ENCODE assay signal across 9 cellular contexts in the genomic region with DNA sequence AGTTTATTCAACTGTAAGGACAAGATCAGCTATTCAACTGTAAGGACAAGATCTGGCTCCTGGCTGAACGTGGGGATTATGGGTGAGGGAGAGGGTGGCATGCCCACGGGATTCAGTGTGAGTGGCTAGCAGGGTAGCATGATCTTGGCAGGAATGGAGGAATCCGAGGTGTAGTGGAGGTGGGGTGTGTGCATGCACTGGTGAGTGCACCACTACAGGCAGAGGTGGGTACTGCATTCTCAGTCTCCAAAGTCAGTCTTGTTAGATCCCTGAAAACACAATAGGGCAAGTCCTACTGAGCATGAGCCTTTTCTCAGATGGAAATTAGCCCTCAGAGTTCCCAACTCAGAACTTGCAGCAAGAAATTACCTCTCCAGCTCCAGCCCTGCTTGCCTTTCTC. TPM values are rescaled to one million over a fixed set of nuclear protein-coding genes. Genes with fewer than 3 reads are reported as not detected.
DNase-seq lines count a peak whose midpoint lies in the region; ATAC-seq and TF ChIP-seq lines count a peak whose summit lies in the region.
"Had no signal": no experiment of that assay in that cellular context is flagged by ENCODE, and none has a peak within 500 bp of the region (broad histone marks: within the 10 kb centered on the region; RNA-seq: fewer than 3 reads in every experiment).

No MANE protein-coding gene starts in this region.

- no peaks in the 10 kb centered on the region for H3K36me3 Mint-ChIP-seq in MCF 10A (ENCODE audit: insufficient read depth, unreplicated experiment)
- H3K36me3 Mint-ChIP-seq: activated naive CD8-positive, alpha-beta T cell had no signal

- H3K27me3 Mint-ChIP-seq in MCF 10A (ENCODE audit: insufficient read depth, unreplicated experiment): peaks cover 72% of the 10 kb centered on the region

- no peaks in the 10 kb centered on the region for H3K36me3 ChIP-seq in breast epithelium
- no peaks in the 10 kb centered on the region for H3K36me3 ChIP-seq in esophagus muscularis mucosa

- peaks cover 0 to 5% of the 10 kb centered on the region in 2 donors for H3K4me1 ChIP-seq in breast epithelium
- H3K4me1 ChIP-seq in esophagus muscularis mucosa: no peaks in the 10 kb centered on the region

- no peaks in the 10 kb centered on the region for H3K9me3 ChIP-seq in breast epithelium
- H3K9me3 ChIP-seq in esophagus muscularis mucosa: no peaks in the 10 kb centered on the region

- H3K4me3 ChIP-seq in breast epithelium (no peak overlapping the region), esophagus muscularis mucosa (no peak overlapping the region)

- POLR2A ChIA-PET in MCF 10A (lab: Yijun Ruan, JAX): interaction anchor here (0.7 to 0.9 kb wide), 2 partner anchors 78 to 146 kb away, joined by 3 to 4 read pairs; no protein-coding TSS in a partner anchor

- TF ChIP-seq CTCF in MCF 10A (IDR thresholded peaks at IDR 0.05; ENCODE audit: unreplicated experiment) (peak; percentile 44), breast epithelium (IDR thresholded peaks at IDR 0.05) (no peak), esophagus muscularis mucosa (IDR thresholded peaks at IDR 0.05) (peak in 1 of 3 experiments; percentile 25)

- WGBS in esophagus muscularis mucosa: 33% methylated on average over 3 of the region's 3 CpGs

- H3K4me3 Mint-ChIP-seq in MCF 10A (ENCODE audit: unreplicated experiment): no peak overlapping the region
- H3K4me3 Mint-ChIP-seq: activated naive CD8-positive, alpha-beta T cell had no signal

- no peak overlapping the region for H3K27ac Mint-ChIP-seq in MCF 10A (ENCODE audit: low read depth, unreplicated experiment)
- H3K27ac Mint-ChIP-seq: activated naive CD8-positive, alpha-beta T cell had no signal

- H3K4me1 Mint-ChIP-seq in MCF 10A (ENCODE audit: insufficient read depth, unreplicated experiment): peaks cover 7% of the 10 kb centered on the region

- H3K9me3 Mint-ChIP-seq in MCF 10A (ENCODE audit: unreplicated experiment): no peaks in the 10 kb centered on the region

- intact Hi-C loops in MCF 10A (cut with micrococcal nuclease): no loop called here
- intact Hi-C loops in breast epithelium (cut with DNase I; ENCODE audit: low total_unique reads): loop anchor here (5.0 kb wide), 1 partner anchor 657 kb away; no protein-coding TSS in a partner anchor
- intact Hi-C loops in esophagus muscularis mucosa (cut with DNase I): no loop called here

- in situ Hi-C loops in SK-MEL-5 (cut with HindIII; ENCODE audit: low pct_unique_long_range_greater_than_20kb, low sequenced_read_pairs): no loop called here

- H3K27me3 ChIP-seq in breast epithelium: no peaks in the 10 kb centered on the region
- H3K27me3 ChIP-seq in esophagus muscularis mucosa: peaks cover 0 to 38% (median 0%) of the 10 kb centered on the region in 4 donors

- no peak for TF ChIP-seq POLR2A in breast epithelium (IDR thresholded peaks at IDR 0.05)
- no peak for TF ChIP-seq POLR2A in esophagus muscularis mucosa (IDR thresholded peaks at IDR 0.05; ENCODE audit: low read depth)

- peak; percentile 59 for ATAC-seq in HG02970 (IDR thresholded peaks at IDR 0.05; ENCODE audit: low FRiP score, unreplicated experiment)

- DNase-seq in MCF 10A (ENCODE audit: unreplicated experiment) (peak; percentile 51), breast epithelium (ENCODE audit: low spot score in 2 of 2) (no peak), SK-MEL-5 (ENCODE audit: low read depth, low spot score) (peak; percentile 70), esophagus muscularis mucosa (ENCODE audit: extremely low spot score) (peak; percentile 84), DMS153 (lab: John Stamatoyannopoulos, UW) (no peak), NCI-H2227 treated with DMSO at 0.1 percent for 48 hours (lab: John Stamatoyannopoulos, UW) (no peak)
- peak; percentile 17 to 34 for DNase-seq in stimulated activated CD4-positive, alpha-beta T cell treated with anti-CD3 and anti-CD28 coated beads, Interleukin-2, amount 100 ng/mL, for 48 hours

- CTCF ChIA-PET in MCF 10A (lab: Yijun Ruan, JAX): interaction anchor here (0.6 to 2.2 kb wide), 12 partner anchors 8 to 277 kb away, joined by 3 to 11 read pairs (median 4); no protein-coding TSS in a partner anchor

- no peak for TF ChIP-seq EP300 in esophagus muscularis mucosa (IDR thresholded peaks at IDR 0.05)

- no TSS peak for BruUV-seq in MCF 10A (replicated peaks; lab: Mats Ljungman, UMichigan)

- H3K27ac ChIP-seq in breast epithelium (peak overlapping the region in 1 of 2 donors; percentile 21), esophagus muscularis mucosa (replicated peaks in 1 of 4) (no peak overlapping the region)

RNA-seq across cellular contexts. Expression of a gene that starts 32.2 kb away (rescaled TPM):
- total RNA-seq in MCF 10A (2022) (not detected in 2 replicates), breast epithelium (not detected), esophagus muscularis mucosa (not detected)
- total RNA-seq in SK-MEL-5 (2014; rRNA removed; shearing (Covaris generic)): not detected in 2 replicates
- polyA plus RNA-seq in SK-MEL-5 (2015; cell fraction: cytosol; rRNA removed): not detected in 2 replicates
- not detected in 2 replicates for polyA plus RNA-seq in SK-MEL-5 (2015; cell fraction: nucleus; rRNA removed)

RNA-seq across cellular contexts. Expression of a gene that starts 45.7 kb away (rescaled TPM):
- total RNA-seq in MCF 10A (2022) (not detected in 2 replicates), breast epithelium (not detected), esophagus muscularis mucosa (not detected)
- not detected in 2 replicates for total RNA-seq in SK-MEL-5 (2014; rRNA removed; shearing (Covaris generic))
- not detected in 2 replicates for polyA plus RNA-seq in SK-MEL-5 (2015; cell fraction: cytosol; rRNA removed)
- not detected in 2 replicates for polyA plus RNA-seq in SK-MEL-5 (2015; cell fraction: nucleus; rRNA removed)

Comparison
In these comparisons a context has a peak if more than half of its experiments do, and no peak if none do; other contexts are left out.
1. DNase-seq: peak in MCF 10A (single experiment), SK-MEL-5 (single experiment), esophagus muscularis mucosa (single experiment) and stimulated activated CD4-positive, alpha-beta T cell treated with anti-CD3 and anti-CD28 coated beads, Interleukin-2, amount 100 ng/mL, for 48 hours (2 of 2); none in breast epithelium (0 of 2), DMS153 (single experiment) and NCI-H2227 treated with DMSO at 0.1 percent for 48 hours (single experiment).